16 cellular contexts compared by ENCODE assay signal in genomic region chr2:60512641-60513040, GRCh38. TPM values are rescaled to one million over a fixed set of nuclear protein-coding genes. Genes with fewer than 3 reads are reported as not detected.
DNase-seq lines count a peak whose midpoint lies in the region; ATAC-seq and TF ChIP-seq lines count a peak whose summit lies in the region.
"Had no signal": no experiment of that assay in that cellular context is flagged by ENCODE, and none has a peak within 500 bp of the region (broad histone marks: within the 10 kb centered on the region; RNA-seq: fewer than 3 reads in every experiment).

No MANE protein-coding gene starts in this region.

- H3K79me2 ChIP-seq in DOHH2 (ENCODE audit: control insufficient read depth, low read length) = peaks cover 100% of the 10 kb centered on the region
- H3K79me2 ChIP-seq in Karpas-422 (ENCODE audit: low read length) = peaks cover 100% of the 10 kb centered on the region

- intact Hi-C loops in prostate gland (cut with DNase I) = no loop called here

- H3K27ac ChIP-seq in DOHH2 (ENCODE audit: low read depth, low read length) (peak overlapping the region; percentile 12), Karpas-422 (ENCODE audit: low read length) (peak overlapping the region; percentile 40; the same call in 1 of the 2 replicates), prostate gland (peak overlapping the region; percentile 30 to 39)
- H3K27ac ChIP-seq: uterus had no signal

- peaks cover 79% of the 10 kb centered on the region for H4K20me1 ChIP-seq in DOHH2 (ENCODE audit: control insufficient read depth, insufficient read depth, low read depth, low read length)
- peaks cover 21% of the 10 kb centered on the region for H4K20me1 ChIP-seq in Karpas-422 (ENCODE audit: insufficient read depth, low read depth, low read length)

- H3K4me2 ChIP-seq in DOHH2 (ENCODE audit: low read length) (peak overlapping the region; percentile 23), Karpas-422 (ENCODE audit: low read depth, low read length, poor library complexity, severe bottlenecking) (peak overlapping the region; percentile 12)

- no peak for TF ChIP-seq CTCF in DOHH2 (IDR thresholded peaks at IDR 0.05; ENCODE audit: low read depth, low read length, poor library complexity, severe bottlenecking)
- TF ChIP-seq CTCF in epithelial cell of esophagus (IDR thresholded peaks at IDR 0.05; ENCODE audit: insufficient read depth, low read depth, low read length, missing control alignments) = no peak
- TF ChIP-seq CTCF in prostate gland (IDR thresholded peaks at IDR 0.05) = no peak

- H3K9ac ChIP-seq in Karpas-422 (ENCODE audit: low read length) = no peak overlapping the region

- peaks cover 16% of the 10 kb centered on the region for H3F3A ChIP-seq in DOHH2 (ENCODE audit: control insufficient read depth, insufficient read depth)

- peaks cover 98% of the 10 kb centered on the region for H3K36me3 ChIP-seq in DOHH2 (ENCODE audit: control insufficient read depth, low read length)
- H3K36me3 ChIP-seq in Karpas-422 (ENCODE audit: insufficient read depth, low read length) = peaks cover 49% of the 10 kb centered on the region
- no peaks in the 10 kb centered on the region for H3K36me3 ChIP-seq in prostate gland
- H3K36me3 ChIP-seq: uterus had no signal

- ATAC-seq in HG03432 (IDR thresholded peaks at IDR 0.05; ENCODE audit: unreplicated experiment) = no peak
- ATAC-seq in HG02970 (IDR thresholded peaks at IDR 0.05; ENCODE audit: low FRiP score, unreplicated experiment) = no peak
- ATAC-seq: activated CD8-positive, alpha-beta memory T cell treated with anti-CD3 and anti-CD28 coated beads, Interleukin-2, amount 10 ng/mL, durations not matched to agents 7 days and 5 days; HCT116; sciatic nerve had no signal

- no peak for DNase-seq in Karpas-422
- peak; percentile 92 for DNase-seq in epithelial cell of esophagus (ENCODE audit: low read depth)
- peak; percentile 68 for DNase-seq in prostate gland (ENCODE audit: low spot score)
- no peak for DNase-seq in cerebellar nuclear complex (lab: John Stamatoyannopoulos, UW)
- DNase-seq: activated CD4-positive, alpha-beta T cell treated with anti-CD3 and anti-CD28 coated beads for 1 hour; activated CD8-positive, alpha-beta memory T cell treated with anti-CD3 and anti-CD28 coated beads, Interleukin-2, amount 10 ng/mL, durations not matched to agents 7 days and 5 days; AML-193; central memory CD4-positive, alpha-beta T cell; kidney glomerular epithelial cell; NCI-H1436; uterus had no signal

- H3K4me3 ChIP-seq in DOHH2 (ENCODE audit: low read length) = peak overlapping the region; percentile 15; the same call in 1 of the 2 replicates
- no peak overlapping the region for H3K4me3 ChIP-seq in Karpas-422 (ENCODE audit: low read length)
- H3K4me3 ChIP-seq in epithelial cell of esophagus (ENCODE audit: low read length) = no peak overlapping the region
- no peak overlapping the region for H3K4me3 ChIP-seq in prostate gland
- H3K4me3 ChIP-seq: uterus had no signal

- WGBS in prostate gland = 49% methylated on average over 6 of the region's 6 CpGs

- H3K9me2 ChIP-seq in DOHH2 (replicated peaks; ENCODE audit: control insufficient read depth, low read length) (no peaks in the 10 kb centered on the region), Karpas-422 (replicated peaks; ENCODE audit: insufficient read depth, low read length) (no peaks in the 10 kb centered on the region)

- no peaks in the 10 kb centered on the region for H3K9me3 ChIP-seq in DOHH2 (ENCODE audit: control insufficient read depth, insufficient read depth, low read length)
- H3K9me3 ChIP-seq in Karpas-422 (ENCODE audit: low read length) = no peaks in the 10 kb centered on the region
- H3K9me3 ChIP-seq in prostate gland = no peaks in the 10 kb centered on the region
- H3K9me3 ChIP-seq: uterus had no signal

- TF ChIP-seq POLR2A in prostate gland (IDR thresholded peaks at IDR 0.05) = no peak

- no peaks in the 10 kb centered on the region for H3K27me3 ChIP-seq in DOHH2 (ENCODE audit: control insufficient read depth, low read length)
- no peaks in the 10 kb centered on the region for H3K27me3 ChIP-seq in Karpas-422 (ENCODE audit: low read length)
- H3K27me3 ChIP-seq in prostate gland (replicated peaks; ENCODE audit: insufficient read depth) = no peaks in the 10 kb centered on the region
- H3K27me3 ChIP-seq: uterus had no signal

- H3K4me1 ChIP-seq in DOHH2 (ENCODE audit: control insufficient read depth, low read length) (peaks cover 100% of the 10 kb centered on the region), Karpas-422 (ENCODE audit: low read length) (peaks cover 94% of the 10 kb centered on the region), prostate gland (replicated peaks) (no peaks in the 10 kb centered on the region)
- H3K4me1 ChIP-seq: uterus had no signal

- no peak overlapping the region for H2AFZ ChIP-seq in Karpas-422 (ENCODE audit: low read length)

RNA-seq across cellular contexts. Expression of gene BCL11A, which starts 40.8 kb away (rescaled TPM):
- total RNA-seq in Karpas-422 (2014; rRNA removed; shearing (Covaris generic); ENCODE audit: low replicate concordance) = 159 and 190 TPM in 2 replicates
- 10 to 100 TPM; 14.6 to 22.2 TPM for total RNA-seq in prostate gland
- total RNA-seq: activated CD8-positive, alpha-beta memory T cell treated with anti-CD3 and anti-CD28 coated beads, Interleukin-2, amount 10 ng/mL, durations not matched to agents 7 days and 5 days had no signal

Comparison
In these comparisons a context has a peak if more than half of its experiments do, and no peak if none do; other contexts are left out.
1. DNase-seq: peak in epithelial cell of esophagus (single experiment) and prostate gland (single experiment); none in Karpas-422 (single experiment) and cerebellar nuclear complex (0 of 2).
2. Peak in every context shown above with its lines, with median percentiles within 50 percentile points of each other: H3K27ac ChIP-seq.